6 cellular contexts compared by ENCODE assay signal in the genomic region with DNA sequence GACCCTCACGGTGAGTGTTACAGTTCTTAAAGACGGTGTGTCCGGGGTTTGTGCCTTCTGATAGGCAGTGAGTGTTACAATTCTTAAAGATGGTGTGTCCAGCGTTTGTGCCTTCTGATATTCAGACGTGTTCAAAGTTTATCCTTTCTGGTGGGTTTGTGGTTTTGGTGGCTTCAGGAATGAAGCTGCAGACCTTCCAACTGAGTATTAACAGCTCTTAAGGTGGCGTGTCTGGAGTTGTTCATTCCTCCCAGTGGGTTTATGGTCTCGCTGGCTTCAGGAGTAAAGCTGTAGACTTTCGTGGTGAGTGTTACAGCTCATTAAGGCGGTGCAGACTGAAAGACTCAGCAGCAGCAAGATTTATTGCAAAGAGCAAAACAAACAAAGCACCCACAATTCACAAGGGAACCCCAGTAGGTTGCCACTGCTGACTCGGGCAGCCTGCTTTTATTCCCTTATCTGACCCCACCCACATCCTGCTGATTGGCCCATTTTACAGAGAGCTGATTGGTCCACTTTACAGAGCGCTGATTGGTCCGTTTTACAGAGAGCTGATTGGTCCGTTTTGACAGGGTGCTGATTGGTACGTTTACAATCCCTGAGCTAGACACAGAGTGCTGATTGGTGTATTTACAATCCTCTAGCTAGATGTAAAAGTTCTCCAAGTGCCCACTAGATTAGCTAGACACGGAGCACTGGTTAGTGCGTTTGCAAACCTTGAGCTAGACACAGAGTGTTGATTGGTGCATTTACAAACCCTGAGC. TPM values are rescaled to one million over a fixed set of nuclear protein-coding genes. Genes with fewer than 3 reads are reported as not detected.
"Had no signal": no experiment of that assay in that cellular context is flagged by ENCODE, and none has a peak within 500 bp of the region (broad histone marks: within the 10 kb centered on the region; RNA-seq: fewer than 3 reads in every experiment).

No MANE protein-coding gene starts in this region.

RNA-seq across cellular contexts. Expression of gene ST6GALNAC2, which starts 28.5 kb away (rescaled TPM):
- total RNA-seq: activated CD4-positive, alpha-beta T cell treated with anti-CD3 and anti-CD28 coated beads, Interleukin-2, amount 10 ng/mL, durations not matched to agents 7 days and 5 days; occipital lobe had no signal

RNA-seq across cellular contexts. Expression of gene ST6GALNAC1, which starts 29.4 kb away (rescaled TPM):
- total RNA-seq: astrocyte, endodermal cell, glomerular endothelial cell, neural crest cell had no signal
